34 cellular contexts compared by ENCODE assay signal in the genomic region with DNA sequence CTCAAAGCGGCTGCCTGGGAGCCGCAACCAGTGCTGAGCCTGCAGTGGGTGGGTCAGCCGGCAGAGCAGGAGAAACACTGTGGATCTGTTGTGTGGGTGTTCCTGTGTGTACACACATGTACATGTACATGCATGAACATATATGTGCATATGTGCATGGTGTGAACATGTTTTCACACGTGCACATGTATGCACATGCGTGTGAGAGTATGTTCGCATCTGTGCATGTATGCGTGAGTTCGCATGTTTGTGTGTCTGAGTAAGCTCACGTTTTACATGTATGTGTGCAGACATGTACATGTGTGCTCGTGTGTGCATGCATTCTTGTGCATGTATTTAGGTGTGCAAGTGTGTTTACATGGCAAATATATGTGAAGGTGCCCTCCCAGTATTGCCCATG.
"Had no signal": no experiment of that assay in that cellular context is flagged by ENCODE, and none has a peak within 500 bp of the region (broad histone marks: within the 10 kb centered on the region; RNA-seq: fewer than 3 reads in every experiment).

No MANE protein-coding gene starts in this region.

- DNase-seq: activated B cell treated with CpG ODN at 0.5 μM for 24 hours; activated CD4-positive, alpha-beta T cell treated with anti-CD3 and anti-CD28 coated beads for 48 hours; activated CD4-positive, alpha-beta T cell treated with anti-CD3 and anti-CD28 coated beads, Interleukin-2, amount 50 U/mL, for 1 hour; activated CD4-positive, alpha-beta T cell treated with anti-CD3 and anti-CD28 coated beads, Interleukin-2, amount 50 U/mL, for 48 hours; activated CD8-positive, alpha-beta memory T cell treated with anti-CD3 and anti-CD28 coated beads for 24 hours; activated CD8-positive, alpha-beta T cell treated with anti-CD3 and anti-CD28 coated beads for 36 hours; activated effector memory CD4-positive, alpha-beta T cell treated with anti-CD3 and anti-CD28 coated beads, Interleukin-2, amount 50 U/mL, for 16 hours; activated naive CD4-positive, alpha-beta T cell treated with anti-CD3 and anti-CD28 coated beads for 36 hours; activated naive CD8-positive, alpha-beta T cell treated with anti-CD3 and anti-CD28 coated beads for 36 hours; activated naive CD8-positive, alpha-beta T cell treated with anti-CD3 and anti-CD28 coated beads, Interleukin-2, amount 50 U/mL, for 24 hours; activated T-cell treated with anti-CD3 and anti-CD28 coated beads, Interleukin-2, amount 50 U/mL, for 48 hours; adrenal gland; amygdala; aorta; body of pancreas; caudate nucleus; cortex of kidney; dermis blood vessel endothelial cell; effector CD4-positive, alpha-beta T cell; effector memory CD8-positive, alpha-beta T cell; esophagus squamous epithelium; foreskin melanocyte; T-helper 1 cell; T-helper 17 cell; T1000; WERI-Rb-1 had no signal

- ATAC-seq: activated CD4-positive, CD25-positive, alpha-beta regulatory T cell treated with anti-CD3 and anti-CD28 coated beads, Interleukin-2, amount 50 U/mL, for 24 hours; activated CD8-positive, alpha-beta T cell treated with anti-CD3 and anti-CD28 coated beads for 36 hours; activated naive CD8-positive, alpha-beta T cell treated with anti-CD3 and anti-CD28 coated beads, Interleukin-2, amount 50 U/mL, for 24 hours; body of pancreas; effector memory CD8-positive, alpha-beta T cell; gastroesophageal sphincter; T-helper 17 cell had no signal

- H3K36me3 Mint-ChIP-seq: activated naive CD8-positive, alpha-beta T cell treated with anti-CD3 and anti-CD28 coated beads for 36 hours had no signal

- H3K9me3 ChIP-seq: adrenal gland, esophagus squamous epithelium had no signal

- H3K4me1 ChIP-seq: adrenal gland, body of pancreas, esophagus squamous epithelium, gastroesophageal sphincter had no signal

- H3K27me3 Mint-ChIP-seq: activated B cell treated with CpG ODN at 0.5 μM for 24 hours; activated CD8-positive, alpha-beta T cell treated with anti-CD3 and anti-CD28 coated beads for 36 hours; activated naive CD8-positive, alpha-beta T cell treated with anti-CD3 and anti-CD28 coated beads, Interleukin-2, amount 50 U/mL, for 24 hours; T-helper 17 cell had no signal

- H3K27ac ChIP-seq: adrenal gland, body of pancreas, epithelial cell of prostate, esophagus squamous epithelium, gastroesophageal sphincter, WERI-Rb-1 had no signal

- H3K4me3 ChIP-seq: adrenal gland, body of pancreas, esophagus squamous epithelium, gastroesophageal sphincter had no signal

- H3K4me1 Mint-ChIP-seq: activated B cell treated with CpG ODN at 0.5 μM for 24 hours; activated naive CD4-positive, alpha-beta T cell treated with anti-CD3 and anti-CD28 coated beads, Interleukin-2, amount 50 U/mL, for 24 hours; activated naive CD8-positive, alpha-beta T cell treated with anti-CD3 and anti-CD28 coated beads for 36 hours; activated naive CD8-positive, alpha-beta T cell treated with anti-CD3 and anti-CD28 coated beads, Interleukin-2, amount 50 U/mL, for 24 hours; T-helper 17 cell had no signal

- H3K36me3 ChIP-seq: adrenal gland, esophagus squamous epithelium, gastroesophageal sphincter, WERI-Rb-1 had no signal

- H3K27ac Mint-ChIP-seq: activated B cell treated with CpG ODN at 0.5 μM for 24 hours; activated CD8-positive, alpha-beta T cell treated with anti-CD3 and anti-CD28 coated beads for 36 hours; activated naive CD4-positive, alpha-beta T cell treated with anti-CD3 and anti-CD28 coated beads for 36 hours; activated naive CD4-positive, alpha-beta T cell treated with anti-CD3 and anti-CD28 coated beads, Interleukin-2, amount 50 U/mL, for 24 hours; activated naive CD8-positive, alpha-beta T cell treated with anti-CD3 and anti-CD28 coated beads for 36 hours; activated naive CD8-positive, alpha-beta T cell treated with anti-CD3 and anti-CD28 coated beads, Interleukin-2, amount 50 U/mL, for 24 hours; activated T-helper 1 cell treated with anti-CD3 and anti-CD28 coated beads, Interleukin-12 subunit alpha, Interleukin-12 subunit beta, Interleukin-2, Interleukin-4 antibody, amounts not matched to agents 30 ng/mL and 10 ng/mL and 1 ng/mL, durations not matched to agents 14 hours and 24 hours and 36 hours; activated T-helper 2 cell treated with anti-CD3 and anti-CD28 coated beads, Interferon-gamma antibody, Interleukin-2, Interleukin-4, amounts not matched to agents 10 μg/mL and 5 μg/mL and 100 μg/mL, durations not matched to agents 14 hours and 24 hours and 36 hours; effector memory CD8-positive, alpha-beta T cell; T-helper 17 cell; T-helper 2 cell treated with Interferon-gamma antibody and Interleukin-4, amounts not matched to agents 5 μg/mL and 100 μg/mL, for 36 hours had no signal

- FAIRE-seq: colon had no signal

- H3K4me3 Mint-ChIP-seq: activated B cell treated with CpG ODN at 0.5 μM for 24 hours; activated CD8-positive, alpha-beta T cell treated with anti-CD3 and anti-CD28 coated beads for 36 hours; activated naive CD4-positive, alpha-beta T cell treated with anti-CD3 and anti-CD28 coated beads for 36 hours; activated naive CD4-positive, alpha-beta T cell treated with anti-CD3 and anti-CD28 coated beads, Interleukin-2, amount 50 U/mL, for 24 hours; activated naive CD8-positive, alpha-beta T cell treated with anti-CD3 and anti-CD28 coated beads for 36 hours; activated naive CD8-positive, alpha-beta T cell treated with anti-CD3 and anti-CD28 coated beads, Interleukin-2, amount 50 U/mL, for 24 hours; activated T-helper 1 cell treated with anti-CD3 and anti-CD28 coated beads, Interleukin-12 subunit alpha, Interleukin-12 subunit beta, Interleukin-2, Interleukin-4 antibody, amounts not matched to agents 30 ng/mL and 10 ng/mL and 1 ng/mL, durations not matched to agents 14 hours and 24 hours and 36 hours; effector memory CD8-positive, alpha-beta T cell; T-helper 17 cell; T-helper 2 cell treated with Interferon-gamma antibody and Interleukin-4, amounts not matched to agents 5 μg/mL and 100 μg/mL, for 36 hours had no signal

- H3K27me3 ChIP-seq: adrenal gland, body of pancreas had no signal
